ENCODE assay signal across 32 cellular contexts in the genomic region with DNA sequence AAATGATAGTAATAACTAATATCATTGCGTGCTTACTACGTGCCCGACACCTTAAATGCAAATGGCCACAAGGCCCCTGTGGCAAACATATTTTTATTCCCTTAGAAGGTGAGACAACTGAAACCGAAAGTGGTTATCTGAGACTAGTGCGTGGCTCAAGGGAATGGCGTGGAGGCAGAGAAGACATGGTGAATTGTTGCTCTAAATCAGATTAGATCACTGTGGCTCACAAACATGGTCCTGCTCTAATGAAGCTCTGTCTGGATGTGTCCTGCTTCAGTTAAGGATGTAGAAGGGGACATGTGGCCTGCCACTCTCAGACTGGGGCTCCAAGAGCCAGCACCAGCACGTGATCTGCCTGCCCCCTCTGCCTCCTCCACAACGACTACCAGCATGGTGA.
"Had no signal": no experiment of that assay in that cellular context is flagged by ENCODE, and none has a peak within 500 bp of the region (broad histone marks: within the 10 kb centered on the region; RNA-seq: fewer than 3 reads in every experiment).

No MANE protein-coding gene starts in this region.

- H3K9me3 Mint-ChIP-seq: activated B cell treated with CpG ODN at 0.5 μM for 24 hours; activated CD8-positive, alpha-beta T cell treated with anti-CD3 and anti-CD28 coated beads for 36 hours; activated naive CD4-positive, alpha-beta T cell treated with anti-CD3 and anti-CD28 coated beads for 36 hours; activated naive CD4-positive, alpha-beta T cell treated with anti-CD3 and anti-CD28 coated beads, Interleukin-2, amount 50 U/mL, for 72 hours; activated T-cell treated with anti-CD3 and anti-CD28 coated beads, Interleukin-2, amount 50 U/mL, for 4 hours; activated T-helper 1 cell treated with anti-CD3 and anti-CD28 coated beads, Interleukin-12 subunit alpha, Interleukin-12 subunit beta, Interleukin-2, Interleukin-4 antibody, amounts not matched to agents 30 ng/mL and 10 ng/mL and 1 ng/mL, durations not matched to agents 14 hours and 24 hours and 36 hours; T-helper 1 cell treated with Interleukin-12 subunit alpha and Interleukin-12 subunit beta and Interleukin-4 antibody, amounts not matched to agents 30 μg/mL and 1 μg/mL, for 36 hours; T-helper 2 cell treated with Interferon-gamma antibody and Interleukin-4, amounts not matched to agents 5 μg/mL and 100 μg/mL, for 36 hours had no signal

- H3K4me3 Mint-ChIP-seq: activated B cell treated with CpG ODN at 0.5 μM for 24 hours; activated CD8-positive, alpha-beta T cell treated with anti-CD3 and anti-CD28 coated beads for 36 hours; activated naive CD4-positive, alpha-beta T cell treated with anti-CD3 and anti-CD28 coated beads for 36 hours; activated T-cell treated with anti-CD3 and anti-CD28 coated beads, Interleukin-2, amount 50 U/mL, for 4 hours; activated T-helper 1 cell treated with anti-CD3 and anti-CD28 coated beads, Interleukin-12 subunit alpha, Interleukin-12 subunit beta, Interleukin-2, Interleukin-4 antibody, amounts not matched to agents 30 ng/mL and 10 ng/mL and 1 ng/mL, durations not matched to agents 14 hours and 24 hours and 36 hours; T-helper 1 cell treated with Interleukin-12 subunit alpha and Interleukin-12 subunit beta and Interleukin-4 antibody, amounts not matched to agents 30 μg/mL and 1 μg/mL, for 36 hours; T-helper 2 cell treated with Interferon-gamma antibody and Interleukin-4, amounts not matched to agents 5 μg/mL and 100 μg/mL, for 36 hours had no signal

- H3K9ac ChIP-seq: SK-N-SH had no signal

- H3K4me1 ChIP-seq: SJCRH30 had no signal

- H3K4me2 ChIP-seq: PC-9, SK-N-SH had no signal

- DNase-seq: activated B cell treated with CpG ODN at 0.5 μM for 24 hours; activated CD4-positive, alpha-beta T cell treated with anti-CD3 and anti-CD28 coated beads for 4 hours; activated CD4-positive, alpha-beta T cell treated with anti-CD3 and anti-CD28 coated beads, Interleukin-2, amount 50 U/mL, for 4 hours; activated CD4-positive, CD25-positive, alpha-beta regulatory T cell treated with anti-CD3 and anti-CD28 coated beads, Interleukin-2, amount 50 U/mL, for 72 hours; activated CD8-positive, alpha-beta memory T cell treated with anti-CD3 and anti-CD28 coated beads, Interleukin-2, amount 50 U/mL, for 4 hours; activated CD8-positive, alpha-beta T cell treated with anti-CD3 and anti-CD28 coated beads for 36 hours; activated gamma-delta T cell treated with Interleukin-2 at 50 U/mL for 16 hours; activated naive CD4-positive, alpha-beta T cell treated with anti-CD3 and anti-CD28 coated beads for 36 hours; activated T-cell treated with anti-CD3 and anti-CD28 coated beads for 4 hours; activated T-cell treated with anti-CD3 and anti-CD28 coated beads, Interleukin-2, amount 50 U/mL, for 4 hours; aorta; brain microvascular endothelial cell; central memory CD4-positive, alpha-beta T cell; NCI-H1048; NCI-H1105 treated with DMSO at 0.1 percent for 48 hours; NCI-H1436; NCI-H1694; NCI-H1930; NCI-H2107; NCI-H2171; NCI-H510A; NCI-H526; NCI-H748 treated with DMSO at 0.1 percent for 48 hours; PC-9; SHP77; SJCRH30; SK-N-SH had no signal

- H3K27ac Mint-ChIP-seq: activated B cell treated with CpG ODN at 0.5 μM for 24 hours; activated CD8-positive, alpha-beta T cell treated with anti-CD3 and anti-CD28 coated beads for 36 hours; activated naive CD4-positive, alpha-beta T cell treated with anti-CD3 and anti-CD28 coated beads for 36 hours; activated naive CD4-positive, alpha-beta T cell treated with anti-CD3 and anti-CD28 coated beads, Interleukin-2, amount 50 U/mL, for 72 hours; activated T-helper 1 cell treated with anti-CD3 and anti-CD28 coated beads, Interleukin-12 subunit alpha, Interleukin-12 subunit beta, Interleukin-2, Interleukin-4 antibody, amounts not matched to agents 30 ng/mL and 10 ng/mL and 1 ng/mL, durations not matched to agents 14 hours and 24 hours and 36 hours; T-helper 1 cell treated with Interleukin-12 subunit alpha and Interleukin-12 subunit beta and Interleukin-4 antibody, amounts not matched to agents 30 μg/mL and 1 μg/mL, for 36 hours; T-helper 2 cell treated with Interferon-gamma antibody and Interleukin-4, amounts not matched to agents 5 μg/mL and 100 μg/mL, for 36 hours had no signal

- H3K36me3 Mint-ChIP-seq: activated naive CD4-positive, alpha-beta T cell treated with anti-CD3 and anti-CD28 coated beads, Interleukin-2, amount 50 U/mL, for 72 hours had no signal

- H3K36me3 ChIP-seq: brain microvascular endothelial cell, SJCRH30 had no signal

- H3K4me3 ChIP-seq: K562, PC-9, SJCRH30 had no signal

- H3K27ac ChIP-seq: brain microvascular endothelial cell, PC-9, SJCRH30 had no signal

- H3K4me1 Mint-ChIP-seq: activated B cell treated with CpG ODN at 0.5 μM for 24 hours had no signal

- H3K27me3 ChIP-seq: brain microvascular endothelial cell, SJCRH30 had no signal

- H2AFZ ChIP-seq: PC-9 had no signal

- H3K27me3 Mint-ChIP-seq: activated B cell treated with CpG ODN at 0.5 μM for 24 hours; activated CD8-positive, alpha-beta T cell treated with anti-CD3 and anti-CD28 coated beads for 36 hours had no signal

- ATAC-seq: activated CD8-positive, alpha-beta T cell treated with anti-CD3 and anti-CD28 coated beads for 36 hours; activated naive CD4-positive, alpha-beta T cell treated with anti-CD3 and anti-CD28 coated beads, Interleukin-2, amount 50 U/mL, for 72 hours; activated T-cell treated with anti-CD3 and anti-CD28 coated beads, Interleukin-2, amount 50 U/mL, for 4 hours; K562 had no signal

- H3K9me3 ChIP-seq: SJCRH30, SK-N-SH had no signal
